ENCODE assay signal across 13 cellular contexts in the genomic region with DNA sequence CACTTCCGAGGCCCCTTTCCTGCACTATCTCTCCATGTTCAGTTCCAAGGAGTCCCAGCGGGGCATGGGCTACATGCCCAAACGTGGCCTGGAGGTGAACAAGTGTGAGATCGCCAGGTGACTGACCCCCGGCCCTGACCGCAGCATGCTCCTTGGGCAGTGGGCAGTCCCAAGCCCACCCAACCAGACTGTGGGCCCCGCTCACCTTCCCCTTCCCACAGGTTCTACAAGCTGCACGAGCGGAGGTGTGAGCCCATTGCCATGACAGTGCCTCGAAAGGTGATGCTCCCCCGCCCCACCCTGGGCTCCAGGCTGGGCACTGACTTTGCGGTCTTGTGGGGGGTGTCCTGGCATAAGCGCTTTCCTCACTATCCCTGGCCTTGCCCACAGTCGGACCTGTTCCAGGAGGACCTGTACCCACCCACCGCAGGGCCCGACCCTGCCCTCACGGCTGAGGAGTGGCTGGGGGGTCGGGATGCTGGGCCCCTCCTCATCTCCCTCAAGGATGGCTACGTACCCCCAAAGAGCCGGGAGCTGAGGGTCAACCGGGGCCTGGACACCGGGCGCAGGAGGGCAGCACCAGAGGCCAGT. TPM values are rescaled to one million over a fixed set of nuclear protein-coding genes. Genes with fewer than 3 reads are reported as not detected.
DNase-seq lines count a peak whose midpoint lies in the region; TF ChIP-seq lines count a peak whose summit lies in the region.
"Had no signal": no experiment of that assay in that cellular context is flagged by ENCODE, and none has a peak within 500 bp of the region (broad histone marks: within the 10 kb centered on the region; RNA-seq: fewer than 3 reads in every experiment).

No MANE protein-coding gene starts in this region.

- peaks cover 5% of the 10 kb centered on the region for H3K27me3 Mint-ChIP-seq in activated naive CD4-positive, alpha-beta T cell treated with anti-CD3 and anti-CD28 coated beads, Interleukin-2, amount 10 ng/mL, durations not matched to agents 7 days and 5 days
- no peaks in the 10 kb centered on the region for H3K27me3 Mint-ChIP-seq in activated T-helper 1 cell treated with anti-CD3 and anti-CD28 coated beads, Interleukin-12 subunit alpha, Interleukin-12 subunit beta, Interleukin-2, Interleukin-4 antibody, amounts not matched to agents 30 ng/mL and 10 ng/mL and 1 ng/mL, durations not matched to agents 14 hours and 24 hours and 36 hours (ENCODE audit: insufficient read depth)
- H3K27me3 Mint-ChIP-seq in endodermal cell (ENCODE audit: insufficient read depth) = peaks cover 14% of the 10 kb centered on the region

- no peak for DNase-seq in activated naive CD4-positive, alpha-beta T cell treated with anti-CD3 and anti-CD28 coated beads, Interleukin-2, amount 10 ng/mL, durations not matched to agents 7 days and 5 days
- DNase-seq in activated naive CD4-positive, alpha-beta T cell treated with Interleukin-2 at 50 U/mL for 16 hours = no peak
- peak in 1 of 2 experiments; percentile 61 for DNase-seq in HL-60 (ENCODE audit: low read depth in 1 of 2, low spot score in 1 of 2)
- DNase-seq in activated T-helper 1 cell treated with anti-CD3 and anti-CD28 coated beads, Interleukin-12 subunit alpha, Interleukin-12 subunit beta, Interleukin-2, Interleukin-4 antibody, amounts not matched to agents 30 ng/mL and 10 ng/mL and 1 ng/mL, durations not matched to agents 14 hours and 24 hours and 36 hours (ENCODE audit: low spot score) = no peak
- peak; percentile 58 for DNase-seq in osteoblast (ENCODE audit: insufficient read length, low spot score, missing footprints)
- no peak for DNase-seq in endodermal cell
- DNase-seq in GM10266 (ENCODE audit: extremely low spot score) = no peak
- no peak for DNase-seq in effector CD4-positive, alpha-beta T cell
- DNase-seq: NCI-H1105, NCI-H446 treated with DMSO at 0.1 percent for 48 hours had no signal

- peaks cover 3% of the 10 kb centered on the region for H4K20me1 ChIP-seq in osteoblast (ENCODE audit: insufficient read depth, low read length)

- no peaks in the 10 kb centered on the region for H3K27me3 ChIP-seq in HL-60 (ENCODE audit: insufficient read depth, poor library complexity, severe bottlenecking)
- no peaks in the 10 kb centered on the region for H3K27me3 ChIP-seq in osteoblast (ENCODE audit: insufficient read depth, low read length)
- H3K27me3 ChIP-seq in endodermal cell (ENCODE audit: control insufficient read depth, insufficient read depth, low read length, poor library complexity, severe bottlenecking) = peaks cover 8% of the 10 kb centered on the region
- H3K27me3 ChIP-seq: cardiac muscle cell had no signal

- H3K27ac ChIP-seq in HL-60 (replicated peaks) (peak overlapping the region; percentile 100), osteoblast (ENCODE audit: low read depth, low read length) (no peak overlapping the region), endodermal cell (ENCODE audit: low read depth, low read length) (no peak overlapping the region)
- H3K27ac ChIP-seq: cardiac muscle cell had no signal

- H3K4me3 ChIP-seq in HL-60 (replicated peaks; ENCODE audit: insufficient read depth, low read length) = no peak overlapping the region
- no peak overlapping the region for H3K4me3 ChIP-seq in osteoblast (ENCODE audit: insufficient read depth, low read length)
- no peak overlapping the region for H3K4me3 ChIP-seq in endodermal cell (ENCODE audit: low read length)
- H3K4me3 ChIP-seq: cardiac muscle cell, HAP-1, lung had no signal

- intact Hi-C loops in activated T-helper 1 cell treated with anti-CD3 and anti-CD28 coated beads, Interleukin-12 subunit alpha, Interleukin-12 subunit beta, Interleukin-2, Interleukin-4 antibody, amounts not matched to agents 30 ng/mL and 10 ng/mL and 1 ng/mL, durations not matched to agents 14 hours and 24 hours and 36 hours (cut with micrococcal nuclease) = no loop called here

- TF ChIP-seq CTCF in HL-60 (IDR thresholded peaks at IDR 0.05; ENCODE audit: insufficient read depth, low read length) (no peak), osteoblast (IDR thresholded peaks at IDR 0.05; ENCODE audit: extremely low read depth, low read depth, low read length) (no peak), endodermal cell (conservative IDR thresholded peaks at IDR 0.05) (no peak), GM10266 (IDR thresholded peaks at IDR 0.05; ENCODE audit: control insufficient read depth, insufficient read depth, low read depth, missing control alignments) (no peak)

- H3K79me2 ChIP-seq in osteoblast (ENCODE audit: insufficient read depth, low read length) = no peaks in the 10 kb centered on the region

- H3K36me3 ChIP-seq in osteoblast (ENCODE audit: insufficient read depth, low read length) (no peaks in the 10 kb centered on the region), endodermal cell (ENCODE audit: control insufficient read depth, insufficient read depth, low read length) (no peaks in the 10 kb centered on the region)
- H3K36me3 ChIP-seq: cardiac muscle cell had no signal

- CTCF ChIA-PET in activated naive CD4-positive, alpha-beta T cell treated with anti-CD3 and anti-CD28 coated beads, Interleukin-2, amount 10 ng/mL, durations not matched to agents 7 days and 5 days (lab: Charles Lee) = interaction anchor here (1.4 kb wide), 1 partner anchor 96 kb away, joined by 3 read pairs; no protein-coding TSS in a partner anchor

- peaks cover 42% of the 10 kb centered on the region for H3K36me3 Mint-ChIP-seq in activated naive CD4-positive, alpha-beta T cell treated with anti-CD3 and anti-CD28 coated beads, Interleukin-2, amount 10 ng/mL, durations not matched to agents 7 days and 5 days
- H3K36me3 Mint-ChIP-seq in activated T-helper 1 cell treated with anti-CD3 and anti-CD28 coated beads, Interleukin-12 subunit alpha, Interleukin-12 subunit beta, Interleukin-2, Interleukin-4 antibody, amounts not matched to agents 30 ng/mL and 10 ng/mL and 1 ng/mL, durations not matched to agents 14 hours and 24 hours and 36 hours (ENCODE audit: low read depth) = peaks cover 36% of the 10 kb centered on the region
- no peaks in the 10 kb centered on the region for H3K36me3 Mint-ChIP-seq in endodermal cell (ENCODE audit: low read depth)

- H3K27ac Mint-ChIP-seq in activated naive CD4-positive, alpha-beta T cell treated with anti-CD3 and anti-CD28 coated beads, Interleukin-2, amount 10 ng/mL, durations not matched to agents 7 days and 5 days = peak overlapping the region; percentile 60
- H3K27ac Mint-ChIP-seq in activated T-helper 1 cell treated with anti-CD3 and anti-CD28 coated beads, Interleukin-12 subunit alpha, Interleukin-12 subunit beta, Interleukin-2, Interleukin-4 antibody, amounts not matched to agents 30 ng/mL and 10 ng/mL and 1 ng/mL, durations not matched to agents 14 hours and 24 hours and 36 hours = peak overlapping the region; percentile 58
- no peak overlapping the region for H3K27ac Mint-ChIP-seq in endodermal cell

- no peaks in the 10 kb centered on the region for H3K4me1 ChIP-seq in osteoblast (ENCODE audit: insufficient read depth, low read length)
- H3K4me1 ChIP-seq in endodermal cell (ENCODE audit: control insufficient read depth, insufficient read depth, low read length) = no peaks in the 10 kb centered on the region

- H3K4me3 Mint-ChIP-seq in activated naive CD4-positive, alpha-beta T cell treated with anti-CD3 and anti-CD28 coated beads, Interleukin-2, amount 10 ng/mL, durations not matched to agents 7 days and 5 days = peak overlapping the region; percentile 100
- peak overlapping the region; percentile 37 for H3K4me3 Mint-ChIP-seq in activated T-helper 1 cell treated with anti-CD3 and anti-CD28 coated beads, Interleukin-12 subunit alpha, Interleukin-12 subunit beta, Interleukin-2, Interleukin-4 antibody, amounts not matched to agents 30 ng/mL and 10 ng/mL and 1 ng/mL, durations not matched to agents 14 hours and 24 hours and 36 hours
- no peak overlapping the region for H3K4me3 Mint-ChIP-seq in endodermal cell

- 91 to 97% methylated on average over 10 to 21 of the region's 23 CpGs for WGBS in endodermal cell (ENCODE audit: insufficient coverage in 1 of 2, insufficient read length in 1 of 2), 2 experiments

- peaks cover 19% of the 10 kb centered on the region for H3K4me1 Mint-ChIP-seq in activated naive CD4-positive, alpha-beta T cell treated with anti-CD3 and anti-CD28 coated beads, Interleukin-2, amount 10 ng/mL, durations not matched to agents 7 days and 5 days
- peaks cover 17% of the 10 kb centered on the region for H3K4me1 Mint-ChIP-seq in activated T-helper 1 cell treated with anti-CD3 and anti-CD28 coated beads, Interleukin-12 subunit alpha, Interleukin-12 subunit beta, Interleukin-2, Interleukin-4 antibody, amounts not matched to agents 30 ng/mL and 10 ng/mL and 1 ng/mL, durations not matched to agents 14 hours and 24 hours and 36 hours (ENCODE audit: low read depth)
- peaks cover 2% of the 10 kb centered on the region for H3K4me1 Mint-ChIP-seq in endodermal cell

- H3K4me2 ChIP-seq in osteoblast (ENCODE audit: insufficient read depth, low read length) = no peak overlapping the region

- no peak overlapping the region for H2AFZ ChIP-seq in osteoblast (ENCODE audit: low read length)

- H3K9ac ChIP-seq in endodermal cell (ENCODE audit: extremely low read depth, low read length, poor library complexity, severe bottlenecking) = no peak overlapping the region

- no peaks in the 10 kb centered on the region for H3K9me3 ChIP-seq in osteoblast (ENCODE audit: low read depth, low read length)
- no peaks in the 10 kb centered on the region for H3K9me3 ChIP-seq in endodermal cell (ENCODE audit: control insufficient read depth, low read length)
- H3K9me3 ChIP-seq: HAP-1 had no signal

- H3K9me3 Mint-ChIP-seq in activated naive CD4-positive, alpha-beta T cell treated with anti-CD3 and anti-CD28 coated beads, Interleukin-2, amount 10 ng/mL, durations not matched to agents 7 days and 5 days = no peaks in the 10 kb centered on the region
- H3K9me3 Mint-ChIP-seq in activated T-helper 1 cell treated with anti-CD3 and anti-CD28 coated beads, Interleukin-12 subunit alpha, Interleukin-12 subunit beta, Interleukin-2, Interleukin-4 antibody, amounts not matched to agents 30 ng/mL and 10 ng/mL and 1 ng/mL, durations not matched to agents 14 hours and 24 hours and 36 hours = no peaks in the 10 kb centered on the region
- H3K9me3 Mint-ChIP-seq in endodermal cell = no peaks in the 10 kb centered on the region

RNA-seq across cellular contexts. Expression of gene CORO1A, which starts 4.7 kb away (rescaled TPM):
- 816 and 819 TPM in 2 replicates for total RNA-seq in activated T-helper 1 cell treated with anti-CD3 and anti-CD28 coated beads, Interleukin-12 subunit alpha, Interleukin-12 subunit beta, Interleukin-2, Interleukin-4 antibody, amounts not matched to agents 30 ng/mL and 10 ng/mL and 1 ng/mL, durations not matched to agents 14 hours and 24 hours and 36 hours
- 0.36 and 0.59 TPM in 2 replicates for total RNA-seq in osteoblast
- total RNA-seq in endodermal cell = 1 to 10 TPM in 1 of 2 donors, under 1 TPM in 1; 0.93 to 2.1 TPM
- 8.9 TPM for polyA plus RNA-seq in endodermal cell (2013, experiment 1 of 2)
- polyA plus RNA-seq in endodermal cell (2013, experiment 2 of 2) = 11.2 TPM

RNA-seq across cellular contexts. Expression of gene BOLA2B, which starts 5.4 kb away (rescaled TPM):
- total RNA-seq in activated T-helper 1 cell treated with anti-CD3 and anti-CD28 coated beads, Interleukin-12 subunit alpha, Interleukin-12 subunit beta, Interleukin-2, Interleukin-4 antibody, amounts not matched to agents 30 ng/mL and 10 ng/mL and 1 ng/mL, durations not matched to agents 14 hours and 24 hours and 36 hours = 312 and 329 TPM in 2 replicates
- total RNA-seq in osteoblast = 26.8 and 64.8 TPM in 2 replicates
- total RNA-seq in endodermal cell = 100 to 1,000 TPM; 125 to 134 TPM
- polyA plus RNA-seq in endodermal cell (2013, experiment 1 of 2) = 80.5 TPM
- polyA plus RNA-seq in endodermal cell (2013, experiment 2 of 2) = 71.8 TPM

RNA-seq across cellular contexts. Expression of gene SLX1A, which starts 5.6 kb away (rescaled TPM):
- 63.2 and 66.4 TPM in 2 replicates for total RNA-seq in activated T-helper 1 cell treated with anti-CD3 and anti-CD28 coated beads, Interleukin-12 subunit alpha, Interleukin-12 subunit beta, Interleukin-2, Interleukin-4 antibody, amounts not matched to agents 30 ng/mL and 10 ng/mL and 1 ng/mL, durations not matched to agents 14 hours and 24 hours and 36 hours
- total RNA-seq in osteoblast (19.9 and 23.3 TPM in 2 replicates), endodermal cell (10 to 100 TPM; 37.7 to 48.8 TPM)
- 3.8 TPM for polyA plus RNA-seq in endodermal cell (2013, experiment 1 of 2)
- 6.1 TPM for polyA plus RNA-seq in endodermal cell (2013, experiment 2 of 2)

RNA-seq across cellular contexts. Expression of gene SULT1A3, which starts 11.0 kb away (rescaled TPM):
- total RNA-seq in activated T-helper 1 cell treated with anti-CD3 and anti-CD28 coated beads, Interleukin-12 subunit alpha, Interleukin-12 subunit beta, Interleukin-2, Interleukin-4 antibody, amounts not matched to agents 30 ng/mL and 10 ng/mL and 1 ng/mL, durations not matched to agents 14 hours and 24 hours and 36 hours = 18.9 and 20.4 TPM in 2 replicates
- total RNA-seq in osteoblast = 4.1 and 6.2 TPM in 2 replicates
- total RNA-seq in endodermal cell = 10 to 100 TPM; 14.5 to 22.1 TPM
- 13.5 TPM for polyA plus RNA-seq in endodermal cell (2013, experiment 1 of 2)
- 21.4 TPM for polyA plus RNA-seq in endodermal cell (2013, experiment 2 of 2)

Comparison
In these comparisons a context has a peak if more than half of its experiments do, and no peak if none do; other contexts are left out.
1. RNA of gene CORO1A, which starts 4.7 kb away (total RNA-seq): 816 to 819 TPM in activated T-helper 1 cell treated with anti-CD3 and anti-CD28 coated beads, Interleukin-12 subunit alpha, Interleukin-12 subunit beta, Interleukin-2, Interleukin-4 antibody, amounts not matched to agents 30 ng/mL and 10 ng/mL and 1 ng/mL, durations not matched to agents 14 hours and 24 hours and 36 hours; 0.93 to 2.1 TPM in endodermal cell and 0.36 to 0.59 TPM in osteoblast; every median in the first group is over 100 times any median in the second.